Comparison of ENCODE assay signal across 33 cellular contexts in genomic region chr16:17336501-17336900, GRCh38.
A peak's percentile ranks its signal among the peaks of the same experiment; 100 is the strongest.
DNase-seq lines count a peak whose midpoint lies in the region; ATAC-seq and TF ChIP-seq lines count a peak whose summit lies in the region.
"Had no signal": no experiment of that assay in that cellular context is flagged by ENCODE, and none has a peak within 500 bp of the region (broad histone marks: within the 10 kb centered on the region; RNA-seq: fewer than 3 reads in every experiment).

No MANE protein-coding gene starts in this region.

- H2AK5ac ChIP-seq in mesenchymal stem cell (ENCODE audit: low read length, severe bottlenecking), result no peak overlapping the region

- H3F3A ChIP-seq in OCI-LY1 (ENCODE audit: insufficient read depth, low read length), result no peaks in the 10 kb centered on the region

- no peak overlapping the region for H2BK15ac ChIP-seq in mesenchymal stem cell (ENCODE audit: low read depth, poor library complexity, severe bottlenecking)

- H3K9me2 ChIP-seq in OCI-LY1 (ENCODE audit: low read depth, low read length), result no peaks in the 10 kb centered on the region

- H3K4me1 Mint-ChIP-seq in CD14-positive monocyte, result peaks cover 56% of the 10 kb centered on the region

- no peak overlapping the region for H3K23ac ChIP-seq in mesenchymal stem cell (ENCODE audit: low read length in 2 of 2)

- no peak overlapping the region for H3K18ac ChIP-seq in mesenchymal stem cell (ENCODE audit: low read depth in 1 of 2, low read length in 2 of 2)

- no peaks in the 10 kb centered on the region for H3K9me3 Mint-ChIP-seq in CD14-positive monocyte
- H3K9me3 Mint-ChIP-seq: activated naive CD8-positive, alpha-beta T cell treated with anti-CD3 and anti-CD28 coated beads, Interleukin-2, amount 10 ng/mL, durations not matched to agents 7 days and 5 days; activated T-cell treated with anti-CD3 and anti-CD28 coated beads, Interleukin-2, amount 50 U/mL, for 4 hours; central memory CD8-positive, alpha-beta T cell; dendritic cell treated with granulocyte-macrophage colony-stimulating factor and Interleukin-4, amounts not matched to agents 40 ng/mL and 50 ng/mL, for 4 days; nephron had no signal

- H2BK12ac ChIP-seq in mesenchymal stem cell (ENCODE audit: low read length in 2 of 2), result no peak overlapping the region

- no peak overlapping the region for H3K4me3 Mint-ChIP-seq in CD14-positive monocyte
- H3K4me3 Mint-ChIP-seq: activated CD4-positive, alpha-beta T cell treated with anti-CD3 and anti-CD28 coated beads for 36 hours; activated naive CD8-positive, alpha-beta T cell treated with anti-CD3 and anti-CD28 coated beads, Interleukin-2, amount 10 ng/mL, durations not matched to agents 7 days and 5 days; activated T-cell treated with anti-CD3 and anti-CD28 coated beads, Interleukin-2, amount 50 U/mL, for 4 hours; central memory CD8-positive, alpha-beta T cell; dendritic cell treated with granulocyte-macrophage colony-stimulating factor and Interleukin-4, amounts not matched to agents 40 ng/mL and 50 ng/mL, for 4 days; nephron had no signal

- peak overlapping the region; percentile 44; the same call in 1 of the 2 replicates for H3K27ac ChIP-seq in BLaER1
- peak overlapping the region; percentile 22 for H3K27ac ChIP-seq in OCI-LY1 (ENCODE audit: low read depth, low read length, poor library complexity, severe bottlenecking)
- H3K27ac ChIP-seq in mesenchymal stem cell (ENCODE audit: low read length, poor library complexity, severe bottlenecking), result no peak overlapping the region
- peak overlapping the region in 3 of 4 donors; percentile 14 to 51 (median 38) for H3K27ac ChIP-seq in gastrocnemius medialis
- H3K27ac ChIP-seq: foreskin keratinocyte, heart right ventricle, HL-60, VCaP had no signal

- no peak for ATAC-seq in gastrocnemius medialis
- ATAC-seq in GM21367 (IDR thresholded peaks at IDR 0.05; ENCODE audit: unreplicated experiment), result no peak
- ATAC-seq: activated CD4-positive, alpha-beta T cell treated with anti-CD3 and anti-CD28 coated beads for 36 hours; activated T-cell treated with anti-CD3 and anti-CD28 coated beads, Interleukin-2, amount 50 U/mL, for 4 hours; foreskin keratinocyte; HCT116; heart right ventricle had no signal

- H4K8ac ChIP-seq in mesenchymal stem cell (ENCODE audit: low read length), result no peak overlapping the region

- peaks cover 13 to 26% of the 10 kb centered on the region in 2 donors for H3K36me3 Mint-ChIP-seq in CD14-positive monocyte

- peaks cover 74% of the 10 kb centered on the region for H3K4me1 ChIP-seq in BLaER1
- H3K4me1 ChIP-seq in OCI-LY1 (ENCODE audit: insufficient read depth, low read length, severe bottlenecking), result peaks cover 25% of the 10 kb centered on the region
- no peaks in the 10 kb centered on the region for H3K4me1 ChIP-seq in mesenchymal stem cell (ENCODE audit: control insufficient read depth, insufficient read depth, low read depth, low read length)
- peaks cover 7 to 8% of the 10 kb centered on the region in 2 donors for H3K4me1 ChIP-seq in gastrocnemius medialis

- no peak overlapping the region for H2BK5ac ChIP-seq in mesenchymal stem cell (ENCODE audit: low read depth, low read length, poor library complexity, severe bottlenecking)

- no peak overlapping the region for H3K4me3 ChIP-seq in BLaER1
- H3K4me3 ChIP-seq in OCI-LY1 (ENCODE audit: low read depth, low read length, poor library complexity, severe bottlenecking), result no peak overlapping the region
- peak overlapping the region in 1 of 2 experiments; percentile 14 for H3K4me3 ChIP-seq in mesenchymal stem cell (ENCODE audit: insufficient read depth in 1 of 2, low read depth in 1 of 2, low read length in 2 of 2)
- H3K4me3 ChIP-seq in gastrocnemius medialis, result no peak overlapping the region
- H3K4me3 ChIP-seq: heart right ventricle, MG63, smooth muscle cell had no signal

- H3K27me3 ChIP-seq in BLaER1 (no peaks in the 10 kb centered on the region), OCI-LY1 (ENCODE audit: insufficient read depth, low read length) (no peaks in the 10 kb centered on the region), mesenchymal stem cell (ENCODE audit: control insufficient read depth in 1 of 2, insufficient read depth in 1 of 2, low read length in 2 of 2) (no peaks in the 10 kb centered on the region), gastrocnemius medialis (no peaks in the 10 kb centered on the region)
- H3K27me3 ChIP-seq: foreskin keratinocyte, heart right ventricle, MG63 had no signal

- H3K27ac Mint-ChIP-seq in CD14-positive monocyte, result peak overlapping the region in 3 of 7 donors; percentile 37 to 96 (median 63)
- H3K27ac Mint-ChIP-seq: activated CD4-positive, alpha-beta T cell treated with anti-CD3 and anti-CD28 coated beads for 36 hours had no signal

- peaks cover 0 to 2% (median 1%) of the 10 kb centered on the region in 3 donors for H3K27me3 Mint-ChIP-seq in CD14-positive monocyte (ENCODE audit: low read depth in 3 of 3)
- H3K27me3 Mint-ChIP-seq: activated CD4-positive, alpha-beta T cell treated with anti-CD3 and anti-CD28 coated beads for 36 hours; activated naive CD8-positive, alpha-beta T cell treated with anti-CD3 and anti-CD28 coated beads, Interleukin-2, amount 10 ng/mL, durations not matched to agents 7 days and 5 days; central memory CD8-positive, alpha-beta T cell; dendritic cell treated with granulocyte-macrophage colony-stimulating factor and Interleukin-4, amounts not matched to agents 40 ng/mL and 50 ng/mL, for 4 days had no signal

- in situ Hi-C loops in gastrocnemius medialis (cut with MboI; ENCODE audit: low sequenced_read_pairs in 4 of 4), result no loop called here

- no peak overlapping the region for H2BK120ac ChIP-seq in mesenchymal stem cell (ENCODE audit: low read depth, low read length)

- DNase-seq in mesenchymal stem cell, result no peak
- DNase-seq in gastrocnemius medialis, result no peak
- no peak for DNase-seq in activated CD8-positive, alpha-beta memory T cell treated with anti-CD3 and anti-CD28 coated beads for 24 hours
- DNase-seq in CD14-positive monocyte (ENCODE audit: low spot score), result no peak
- no peak for DNase-seq in SKM-1 (lab: John Stamatoyannopoulos, UW; ENCODE audit: unreplicated experiment)
- DNase-seq: activated CD4-positive, alpha-beta T cell treated with anti-CD3 and anti-CD28 coated beads for 36 hours; activated gamma-delta T cell; activated naive CD8-positive, alpha-beta T cell treated with anti-CD3 and anti-CD28 coated beads, Interleukin-2, amount 10 ng/mL, durations not matched to agents 7 days and 5 days; activated T-cell treated with anti-CD3 and anti-CD28 coated beads, Interleukin-2, amount 50 U/mL, for 4 hours; erythroblast; foreskin keratinocyte; heart right ventricle; KG1; kidney; MG63; midbrain; NCI-H1105; NCI-H2029 treated with DMSO at 0.1 percent for 48 hours; NCI-H2227 treated with DMSO at 0.1 percent for 48 hours; NCI-H69; SHP77; stimulated activated naive CD4-positive, alpha-beta T cell treated with Interleukin-2 at 50 U/mL for 16 hours; T-helper 9 cell had no signal

- no peaks in the 10 kb centered on the region for H3K79me1 ChIP-seq in mesenchymal stem cell (replicated peaks; ENCODE audit: low read length, poor library complexity, severe bottlenecking)

- 88% methylated on average over 7 of the region's 9 CpGs for WGBS in mesenchymal stem cell

- 0 out of 2 replicates have a peak overlapping the region, but pooled peaks have one; percentile 31 for H3K9ac ChIP-seq in BLaER1
- H3K9ac ChIP-seq in OCI-LY1 (ENCODE audit: low read length), result no peak overlapping the region
- peak overlapping the region; percentile 69 for H3K9ac ChIP-seq in mesenchymal stem cell (ENCODE audit: low read length)

- H3K4ac ChIP-seq in mesenchymal stem cell (ENCODE audit: low read depth in 1 of 2, low read length in 2 of 2), result no peak overlapping the region

- H4K91ac ChIP-seq in mesenchymal stem cell (ENCODE audit: low read length), result no peak overlapping the region

- peaks cover 27% of the 10 kb centered on the region for H3K36me3 ChIP-seq in BLaER1
- peaks cover 16% of the 10 kb centered on the region; the same call in 1 of the 2 replicates for H3K36me3 ChIP-seq in OCI-LY1 (ENCODE audit: insufficient read depth, low read length)
- H3K36me3 ChIP-seq in mesenchymal stem cell (ENCODE audit: control insufficient read depth in 1 of 2, insufficient read depth in 2 of 2, low read depth in 1 of 2, low read length in 2 of 2), result no peaks in the 10 kb centered on the region
- H3K36me3 ChIP-seq in gastrocnemius medialis, result no peaks in the 10 kb centered on the region
- H3K36me3 ChIP-seq: heart right ventricle, MG63 had no signal

- H3K4me2 ChIP-seq in BLaER1, result no peak overlapping the region
- no peak overlapping the region for H3K4me2 ChIP-seq in OCI-LY1 (ENCODE audit: low read length)
- no peak overlapping the region for H3K4me2 ChIP-seq in mesenchymal stem cell (ENCODE audit: low read length, poor library complexity, severe bottlenecking)
- H3K4me2 ChIP-seq: smooth muscle cell had no signal

- no peak overlapping the region for H3K14ac ChIP-seq in mesenchymal stem cell (ENCODE audit: low read length in 2 of 2)

- no peak for TF ChIP-seq POLR2A in gastrocnemius medialis (IDR thresholded peaks at IDR 0.05)

- no peak overlapping the region for H2AFZ ChIP-seq in OCI-LY1 (ENCODE audit: low read length)
- H2AFZ ChIP-seq in mesenchymal stem cell (ENCODE audit: low read depth, low read length), result no peak overlapping the region

- intact Hi-C loops in gastrocnemius medialis (cut with DNase I; ENCODE audit: low total_unique reads) (loop anchor here (5.0 kb wide), 1 partner anchor 109 kb away; no protein-coding TSS in a partner anchor), CD14-positive monocyte (cut with micrococcal nuclease) (loop anchor here in 1 of 2 donors (10.0 kb wide), 1 partner anchor 62 kb away; no protein-coding TSS in a partner anchor)

- H3K9me3 ChIP-seq in BLaER1, result no peaks in the 10 kb centered on the region
- H3K9me3 ChIP-seq in OCI-LY1 (ENCODE audit: low read length), result no peaks in the 10 kb centered on the region
- H3K9me3 ChIP-seq in mesenchymal stem cell (ENCODE audit: control insufficient read depth, low read length), result no peaks in the 10 kb centered on the region
- H3K9me3 ChIP-seq in gastrocnemius medialis, result no peaks in the 10 kb centered on the region
- H3K9me3 ChIP-seq: heart right ventricle, MG63 had no signal

- TF ChIP-seq CTCF in OCI-LY1 (IDR thresholded peaks at IDR 0.05; ENCODE audit: low read length) (no peak), gastrocnemius medialis (IDR thresholded peaks at IDR 0.05 in 4 of 5, conservative IDR thresholded peaks at IDR 0.05 in 1 of 5) (no peak), CD14-positive monocyte (IDR thresholded peaks at IDR 0.05) (no peak)

- peaks cover 5% of the 10 kb centered on the region; the same call in 1 of the 2 replicates for H4K20me1 ChIP-seq in BLaER1
- H4K20me1 ChIP-seq in OCI-LY1 (ENCODE audit: insufficient read depth, low read length), result no peaks in the 10 kb centered on the region

- no peaks in the 10 kb centered on the region for H3K79me2 ChIP-seq in OCI-LY1 (ENCODE audit: insufficient read depth, low read length)
